13 cellular contexts compared by ENCODE assay signal in the genomic region with DNA sequence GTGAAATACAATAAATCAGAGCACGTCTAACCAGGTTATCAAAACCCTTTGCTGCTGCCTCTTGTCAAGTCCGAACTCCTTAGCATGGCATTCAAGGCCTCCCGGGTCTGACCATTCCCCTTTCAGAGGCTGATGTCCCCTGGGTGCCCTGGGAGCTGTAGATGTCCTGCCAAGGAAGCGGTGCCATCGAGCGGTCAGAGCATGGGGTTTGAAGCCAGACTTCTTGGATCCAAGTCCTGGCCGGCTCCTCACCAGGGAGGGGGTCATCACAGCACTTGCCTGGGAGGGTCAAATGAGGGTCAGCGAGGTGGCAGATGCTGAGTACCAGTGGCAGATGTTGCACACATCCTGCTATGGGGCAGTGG. TPM values are rescaled to one million over a fixed set of nuclear protein-coding genes. Genes with fewer than 3 reads are reported as not detected.
A peak's percentile ranks its signal among the peaks of the same experiment; 100 is the strongest.
DNase-seq lines count a peak whose midpoint lies in the region; ATAC-seq and TF ChIP-seq lines count a peak whose summit lies in the region.
"Had no signal": no experiment of that assay in that cellular context is flagged by ENCODE, and none has a peak within 500 bp of the region (broad histone marks: within the 10 kb centered on the region; RNA-seq: fewer than 3 reads in every experiment).

No MANE protein-coding gene starts in this region.

- H3K14ac ChIP-seq in IMR-90 (replicated peaks; ENCODE audit: low read depth, low read length), result no peak overlapping the region

- H3K79me1 ChIP-seq in IMR-90 (ENCODE audit: low read depth in 1 of 2, low read length in 2 of 2), result no peaks in the 10 kb centered on the region

- peak overlapping the region; percentile 21 for H2AFZ ChIP-seq in IMR-90 (replicated peaks; ENCODE audit: low read length, poor library complexity)
- H2AFZ ChIP-seq: PC-9 had no signal

- BruUV-seq in IMR-90 (replicated peaks; lab: Mats Ljungman, UMichigan), result no TSS peak

- no peak overlapping the region for H3K27ac ChIP-seq in IMR-90 (ENCODE audit: insufficient read depth, low read length)
- H3K27ac ChIP-seq in angular gyrus (ENCODE audit: low read depth, low read length), result peak overlapping the region; percentile 99
- H3K27ac ChIP-seq in subcutaneous abdominal adipose tissue (ENCODE audit: low read depth, low read length), result peak overlapping the region; percentile 52
- H3K27ac ChIP-seq: PC-9 had no signal

- POLR2A ChIA-PET in IMR-90 (lab: Charles Lee; ENCODE audit: unreplicated experiment), result no interaction called here

- TF ChIP-seq POLR2A in IMR-90 (IDR thresholded peaks at IDR 0.05; ENCODE audit: low read depth, low read length), result no peak

- H3K27me3 ChIP-seq in IMR-90 (ENCODE audit: control insufficient read depth, insufficient read depth, low read length) (peaks cover 45% of the 10 kb centered on the region), subcutaneous abdominal adipose tissue (ENCODE audit: control insufficient read depth in 5 of 5, insufficient read depth in 4 of 5, low read length in 5 of 5) (peaks cover 0 to 23% (median 0%) of the 10 kb centered on the region in 5 donors)

- no peak overlapping the region for H2AK5ac ChIP-seq in IMR-90 (ENCODE audit: low read depth, low read length)

- 40% methylated on average over 1 of the region's 8 CpGs; no CpG with 5 or more reads in 1 of the 2 experiments for WGBS in IMR-90 (ENCODE audit: extremely low coverage in 2 of 2, insufficient read length in 1 of 2), 2 experiments

- no peak for TF ChIP-seq CTCF in IMR-90 (conservative IDR thresholded peaks at IDR 0.05; ENCODE audit: low read depth, low read length)

- H3K4me3 ChIP-seq in IMR-90 (ENCODE audit: insufficient read depth, low read depth, low read length) (no peak overlapping the region), subcutaneous abdominal adipose tissue (ENCODE audit: low read depth in 1 of 5, low read length in 5 of 5) (peak overlapping the region; percentile 52 to 69 (median 60))
- H3K4me3 ChIP-seq: PC-9 had no signal

- H4K8ac ChIP-seq in IMR-90 (ENCODE audit: low read depth in 2 of 2, low read length in 2 of 2), result no peak overlapping the region

- no peaks in the 10 kb centered on the region for H3K9me3 ChIP-seq in IMR-90 (ENCODE audit: control insufficient read depth, insufficient read depth, low read length)
- H3K9me3 ChIP-seq in subcutaneous abdominal adipose tissue (ENCODE audit: control insufficient read depth in 5 of 5, low read length in 5 of 5), result no peaks in the 10 kb centered on the region

- H3K4me1 ChIP-seq in IMR-90 (ENCODE audit: control insufficient read depth, insufficient read depth, low read length) (no peaks in the 10 kb centered on the region), subcutaneous abdominal adipose tissue (ENCODE audit: control insufficient read depth in 5 of 5, insufficient read depth in 5 of 5, low read length in 5 of 5) (peaks cover 6 to 43% (median 35%) of the 10 kb centered on the region in 5 donors)

- in situ Hi-C loops in IMR-90 (cut with MboI; ENCODE audit: low sequenced_read_pairs), result no loop called here

- H4K20me1 ChIP-seq in IMR-90 (ENCODE audit: insufficient read depth, low read length), result no peaks in the 10 kb centered on the region

- H3K9ac ChIP-seq in IMR-90 (ENCODE audit: low read depth, low read length) (no peak overlapping the region), subcutaneous abdominal adipose tissue (ENCODE audit: low read length in 5 of 5) (peak overlapping the region in 1 of 5 donors; percentile 29)

- dilution Hi-C loops in IMR-90 (cut with HindIII; ENCODE audit: low sequenced_read_pairs, unreplicated experiment), result no loop called here

- no peak overlapping the region for H3K4me2 ChIP-seq in IMR-90 (ENCODE audit: low read depth, low read length)
- H3K4me2 ChIP-seq: PC-9 had no signal

- H2BK120ac ChIP-seq in IMR-90 (ENCODE audit: low read depth, low read length), result no peak overlapping the region

- DNase-seq in IMR-90, result no peak
- peak; percentile 50 for DNase-seq in left lobe of liver (ENCODE audit: low spot score)
- DNase-seq: CD8-positive, alpha-beta T cell; GF-D8; NCI-H345; PC-9 had no signal

- intact Hi-C loops in IMR-90 (cut with micrococcal nuclease), result no loop called here

- ATAC-seq in IMR-90 (ENCODE audit: low read depth) (no peak), left lobe of liver (no peak), GM21390 (IDR thresholded peaks at IDR 0.05; ENCODE audit: unreplicated experiment) (no peak), HG02970 (IDR thresholded peaks at IDR 0.05; ENCODE audit: low FRiP score, unreplicated experiment) (no peak), GM21737 (IDR thresholded peaks at IDR 0.05; ENCODE audit: unreplicated experiment) (no peak)
- ATAC-seq: CD8-positive, alpha-beta T cell had no signal

- H2BK5ac ChIP-seq in IMR-90 (ENCODE audit: low read depth, low read length, poor library complexity, severe bottlenecking), result no peak overlapping the region

- H4K91ac ChIP-seq in IMR-90 (ENCODE audit: insufficient read depth, low read depth, low read length), result no peak overlapping the region

- no peak overlapping the region for H2AK9ac ChIP-seq in IMR-90 (replicated peaks; ENCODE audit: low read depth, low read length, poor library complexity)

- no peak overlapping the region for H4K5ac ChIP-seq in IMR-90 (ENCODE audit: low read depth, low read length)

- H3K9me1 ChIP-seq in IMR-90 (ENCODE audit: insufficient read depth, low read length), result no peaks in the 10 kb centered on the region

- no peak overlapping the region for H3K4ac ChIP-seq in IMR-90 (ENCODE audit: low read depth, low read length)

- CTCF ChIA-PET in IMR-90 (lab: Yijun Ruan, JAX), result no interaction called here

- H3K36me3 ChIP-seq in IMR-90 (ENCODE audit: control insufficient read depth, insufficient read depth, low read length) (no peaks in the 10 kb centered on the region), subcutaneous abdominal adipose tissue (ENCODE audit: control insufficient read depth in 5 of 5, insufficient read depth in 5 of 5, low read length in 5 of 5) (no peaks in the 10 kb centered on the region)

- H2BK15ac ChIP-seq in IMR-90 (ENCODE audit: low read depth, low read length), result no peak overlapping the region

- H3K18ac ChIP-seq in IMR-90 (ENCODE audit: low read depth, low read length), result no peak overlapping the region

- no peak overlapping the region for H3K23ac ChIP-seq in IMR-90 (ENCODE audit: low read depth, low read length)

- H3K56ac ChIP-seq in IMR-90 (ENCODE audit: extremely low read depth, insufficient read depth, low read length), result no peak overlapping the region

- no peak for TF ChIP-seq RAD21 in IMR-90 (IDR thresholded peaks at IDR 0.05; ENCODE audit: low read length)

- no peak overlapping the region for H2BK20ac ChIP-seq in IMR-90 (ENCODE audit: low read depth, low read length)

TF ChIP-seq in IMR-90, 13 proteins besides CTCF, POLR2A, EP300 and RAD21:
- TF ChIP-seq MAFK (IDR thresholded peaks at IDR 0.05; ENCODE audit: low read depth, low read length) (no peak), MAZ (IDR thresholded peaks at IDR 0.05; ENCODE audit: borderline replicate concordance, low read depth, low read length) (no peak), USF2 (IDR thresholded peaks at IDR 0.05; ENCODE audit: low read depth, low read length) (no peak), CEBPB (IDR thresholded peaks at IDR 0.05; ENCODE audit: low read depth, low read length) (no peak), NFE2L2 (IDR thresholded peaks at IDR 0.05; ENCODE audit: low read depth, low read length) (no peak), SMC3 (IDR thresholded peaks at IDR 0.05; ENCODE audit: low read depth, low read length) (no peak), MXI1 (IDR thresholded peaks at IDR 0.05; ENCODE audit: borderline replicate concordance, low read depth, low read length) (no peak), RCOR1 (IDR thresholded peaks at IDR 0.05; ENCODE audit: insufficient replicate concordance, low read length) (no peak), FOS (IDR thresholded peaks at IDR 0.05; ENCODE audit: low read depth, low read length) (no peak), CHD1 (IDR thresholded peaks at IDR 0.05; ENCODE audit: low read depth, low read length) (no peak), RFX5 (IDR thresholded peaks at IDR 0.05; ENCODE audit: low read depth, low read length) (no peak)
- TF ChIP-seq, protein P1, sequence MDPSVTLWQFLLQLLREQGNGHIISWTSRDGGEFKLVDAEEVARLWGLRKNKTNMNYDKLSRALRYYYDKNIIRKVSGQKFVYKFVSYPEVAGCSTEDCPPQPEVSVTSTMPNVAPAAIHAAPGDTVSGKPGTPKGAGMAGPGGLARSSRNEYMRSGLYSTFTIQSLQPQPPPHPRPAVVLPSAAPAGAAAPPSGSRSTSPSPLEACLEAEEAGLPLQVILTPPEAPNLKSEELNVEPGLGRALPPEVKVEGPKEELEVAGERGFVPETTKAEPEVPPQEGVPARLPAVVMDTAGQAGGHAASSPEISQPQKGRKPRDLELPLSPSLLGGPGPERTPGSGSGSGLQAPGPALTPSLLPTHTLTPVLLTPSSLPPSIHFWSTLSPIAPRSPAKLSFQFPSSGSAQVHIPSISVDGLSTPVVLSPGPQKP (IDR thresholded peaks at IDR 0.05; ENCODE audit: borderline replicate concordance, low read depth, low read length), result no peak

RNA-seq across cellular contexts. Expression of gene TF, which starts 0.5 kb away (rescaled TPM):
- total RNA-seq in IMR-90 (2012; rRNA removed), result not detected in 2 replicates
- 0.01 and 0.07 TPM in 2 replicates for polyA plus RNA-seq in IMR-90 (2012; rRNA removed)
- 0.07 TPM in 1 of 2 replicates, not detected in the other for polyA plus RNA-seq in IMR-90 (2012; cell fraction: cytosol; rRNA removed)
- polyA plus RNA-seq in IMR-90 (2012; cell fraction: nucleus; rRNA removed; ENCODE audit: low replicate concordance), result 0.63 and 1.6 TPM in 2 replicates
- total RNA-seq in left lobe of liver, result 25,131 TPM
- total RNA-seq: H4 had no signal
- polyA plus RNA-seq: IgD-negative memory B cell had no signal

RNA-seq across cellular contexts. Expression of gene SRPRB, which starts 58.9 kb away (rescaled TPM):
- total RNA-seq in IMR-90 (2012; rRNA removed) (98.9 and 131 TPM in 2 replicates), left lobe of liver (73.3 TPM)
- polyA plus RNA-seq in IMR-90 (2012; rRNA removed), result 28.8 and 36.5 TPM in 2 replicates
- 12.2 and 12.8 TPM in 2 replicates for polyA plus RNA-seq in IMR-90 (2012; cell fraction: cytosol; rRNA removed)
- polyA plus RNA-seq in IMR-90 (2012; cell fraction: nucleus; rRNA removed; ENCODE audit: low replicate concordance), result 4.6 and 15.2 TPM in 2 replicates

Comparison
In these comparisons a context has a peak if more than half of its experiments do, and no peak if none do; other contexts are left out.
1. RNA of gene TF, which starts 0.5 kb away (total RNA-seq): 25,131 TPM in left lobe of liver (single experiment); not detected in IMR-90; every median in the first group is over 1,000 times any median in the second.